In the genomic region with DNA sequence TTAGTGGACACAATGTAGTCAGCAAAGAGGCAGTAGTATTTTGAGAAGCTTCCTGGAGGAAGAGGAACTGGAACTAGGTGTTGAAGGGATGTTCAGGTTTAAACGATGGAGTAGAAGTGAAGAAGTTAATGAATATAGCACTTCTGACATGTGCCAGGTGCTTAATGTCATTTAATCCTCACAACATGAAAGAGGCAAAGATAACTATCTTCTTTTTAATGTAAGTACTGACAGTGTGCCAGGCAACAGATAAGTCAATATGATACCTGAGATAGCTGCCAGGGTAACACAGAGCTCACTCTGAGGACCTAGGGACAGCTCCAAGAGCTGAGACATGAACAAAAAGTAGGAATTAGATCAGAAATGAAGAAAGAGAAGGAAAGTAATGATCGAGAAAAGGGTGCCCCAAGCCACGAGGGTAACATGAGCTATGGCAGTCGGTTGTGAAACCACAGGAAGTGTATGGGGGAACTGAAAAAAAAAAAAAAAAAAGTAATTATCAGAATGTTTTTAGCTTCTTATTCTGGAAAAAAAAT, we compare ENCODE assay signal across 8 cellular contexts.
DNase-seq lines count a peak whose midpoint lies in the region; ATAC-seq lines count a peak whose summit lies in the region.
"Had no signal": no experiment of that assay in that cellular context is flagged by ENCODE, and none has a peak within 500 bp of the region (broad histone marks: within the 10 kb centered on the region; RNA-seq: fewer than 3 reads in every experiment).

No MANE protein-coding gene starts in this region.

- H3K9ac ChIP-seq in trophoblast cell (ENCODE audit: low read length): no peak overlapping the region

- H2AFZ ChIP-seq in trophoblast cell (ENCODE audit: insufficient read depth, low read length, poor library complexity): no peak overlapping the region

- no peak overlapping the region for H3K4me3 ChIP-seq in trophoblast cell (ENCODE audit: low read depth, low read length)

- no peak overlapping the region for H3K4ac ChIP-seq in trophoblast cell (ENCODE audit: low read depth, low read length)

- H4K12ac ChIP-seq in trophoblast cell (ENCODE audit: low read depth, low read length): no peak overlapping the region

- no peak overlapping the region for H3K27ac ChIP-seq in trophoblast cell (ENCODE audit: low read depth, low read length)

- H2BK120ac ChIP-seq in trophoblast cell (ENCODE audit: insufficient read depth, low read length, poor library complexity): no peak overlapping the region

- no peaks in the 10 kb centered on the region for H3K4me1 ChIP-seq in trophoblast cell (ENCODE audit: control insufficient read depth in 1 of 2, insufficient read depth in 2 of 2, low read length in 2 of 2)

- H2AK5ac ChIP-seq in trophoblast cell (ENCODE audit: low read length): no peak overlapping the region

- no peak overlapping the region for H3K14ac ChIP-seq in trophoblast cell (ENCODE audit: low read length)

- no peak overlapping the region for H3K23ac ChIP-seq in trophoblast cell (ENCODE audit: low read length)

- ATAC-seq in GM18907 (IDR thresholded peaks at IDR 0.05; ENCODE audit: unreplicated experiment) (peak; percentile 84), HG02938 (IDR thresholded peaks at IDR 0.05; ENCODE audit: unreplicated experiment) (peak; percentile 69)

- H3K79me2 ChIP-seq in trophoblast cell (ENCODE audit: control insufficient read depth, insufficient read depth, low read length, poor library complexity): no peaks in the 10 kb centered on the region

- H2BK12ac ChIP-seq in trophoblast cell (ENCODE audit: low read length): no peak overlapping the region

- no CpG with 5 or more reads among the region's 4 CpGs for WGBS in trophoblast cell (ENCODE audit: extremely low coverage, insufficient coverage, insufficient read length)

- DNase-seq in NCI-H2029 treated with DMSO at 0.1 percent for 48 hours (lab: John Stamatoyannopoulos, UW) (peak; percentile 14), medulla oblongata (ENCODE audit: extremely low spot score) (peak; percentile 27), trophoblast cell (no peak), NCI-H226 (no peak), activated gamma-delta T cell treated with Interleukin-2 at 50 U/mL for 16 hours (no peak)
- DNase-seq: activated gamma-delta T cell had no signal

- no peaks in the 10 kb centered on the region for H3K36me3 ChIP-seq in trophoblast cell (ENCODE audit: control insufficient read depth in 1 of 2, insufficient read depth in 2 of 2, low read length in 2 of 2)

- no peak overlapping the region for H4K8ac ChIP-seq in trophoblast cell (ENCODE audit: low read depth, low read length)

- no peak overlapping the region for H3K4me2 ChIP-seq in trophoblast cell (ENCODE audit: low read length)

- no peak overlapping the region for H4K91ac ChIP-seq in trophoblast cell (ENCODE audit: low read depth, low read length)

- no peaks in the 10 kb centered on the region for H3K79me1 ChIP-seq in trophoblast cell (ENCODE audit: low read length)

- H3K18ac ChIP-seq in trophoblast cell (ENCODE audit: low read length): no peak overlapping the region

- no peaks in the 10 kb centered on the region for H3K9me3 ChIP-seq in trophoblast cell (ENCODE audit: insufficient read depth, low read depth, low read length)

- no peak overlapping the region for H2BK5ac ChIP-seq in trophoblast cell (ENCODE audit: low read depth, low read length, poor library complexity)

- no peaks in the 10 kb centered on the region for H3K27me3 ChIP-seq in trophoblast cell (ENCODE audit: insufficient read depth, low read length)

Comparison
In these comparisons a context has a peak if more than half of its experiments do, and no peak if none do; other contexts are left out.
1. DNase-seq: peak in NCI-H2029 treated with DMSO at 0.1 percent for 48 hours (single experiment) and medulla oblongata (single experiment); none in trophoblast cell (0 of 2), NCI-H226 (single experiment) and activated gamma-delta T cell treated with Interleukin-2 at 50 U/mL for 16 hours (single experiment).